1 cellular context compared by ENCODE assay signal in genomic region chr15:75830910-75831805, GRCh38.
TF ChIP-seq lines count a peak whose summit lies in the region.

No MANE protein-coding gene starts in this region.

TF ChIP-seq in SK-N-SH treated with all-trans-retinoic acid at 6 μM for 48 hours, 23 proteins besides CTCF, POLR2A, EP300 and RAD21 (continued from another document):
- TF ChIP-seq CSRNP3 (CRISPR knock-in tag; IDR thresholded peaks at IDR 0.05) (no peak), BACH2 (CRISPR knock-in tag; IDR thresholded peaks at IDR 0.05; ENCODE audit: borderline replicate concordance) (no peak), CSDC2 (CRISPR knock-in tag; IDR thresholded peaks at IDR 0.05) (no peak), GLIS3 (CRISPR knock-in tag; IDR thresholded peaks at IDR 0.05) (no peak)
- TF ChIP-seq, protein P1, sequence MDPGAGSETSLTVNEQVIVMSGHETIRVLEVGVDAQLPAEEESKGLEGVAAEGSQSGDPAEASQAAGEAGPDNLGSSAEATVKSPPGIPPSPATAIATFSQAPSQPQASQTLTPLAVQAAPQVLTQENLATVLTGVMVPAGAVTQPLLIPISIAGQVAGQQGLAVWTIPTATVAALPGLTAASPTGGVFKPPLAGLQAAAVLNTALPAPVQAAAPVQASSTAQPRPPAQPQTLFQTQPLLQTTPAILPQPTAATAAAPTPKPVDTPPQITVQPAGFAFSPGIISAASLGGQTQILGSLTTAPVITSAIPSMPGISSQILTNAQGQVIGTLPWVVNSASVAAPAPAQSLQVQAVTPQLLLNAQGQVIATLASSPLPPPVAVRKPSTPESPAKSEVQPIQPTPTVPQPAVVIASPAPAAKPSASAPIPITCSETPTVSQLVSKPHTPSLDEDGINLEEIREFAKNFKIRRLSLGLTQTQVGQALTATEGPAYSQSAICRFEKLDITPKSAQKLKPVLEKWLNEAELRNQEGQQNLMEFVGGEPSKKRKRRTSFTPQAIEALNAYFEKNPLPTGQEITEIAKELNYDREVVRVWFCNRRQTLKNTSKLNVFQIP (CRISPR knock-in tag; IDR thresholded peaks at IDR 0.05; ENCODE audit: borderline replicate concordance, low read depth), result no peak
